24 cellular contexts compared by ENCODE assay signal in the genomic region with DNA sequence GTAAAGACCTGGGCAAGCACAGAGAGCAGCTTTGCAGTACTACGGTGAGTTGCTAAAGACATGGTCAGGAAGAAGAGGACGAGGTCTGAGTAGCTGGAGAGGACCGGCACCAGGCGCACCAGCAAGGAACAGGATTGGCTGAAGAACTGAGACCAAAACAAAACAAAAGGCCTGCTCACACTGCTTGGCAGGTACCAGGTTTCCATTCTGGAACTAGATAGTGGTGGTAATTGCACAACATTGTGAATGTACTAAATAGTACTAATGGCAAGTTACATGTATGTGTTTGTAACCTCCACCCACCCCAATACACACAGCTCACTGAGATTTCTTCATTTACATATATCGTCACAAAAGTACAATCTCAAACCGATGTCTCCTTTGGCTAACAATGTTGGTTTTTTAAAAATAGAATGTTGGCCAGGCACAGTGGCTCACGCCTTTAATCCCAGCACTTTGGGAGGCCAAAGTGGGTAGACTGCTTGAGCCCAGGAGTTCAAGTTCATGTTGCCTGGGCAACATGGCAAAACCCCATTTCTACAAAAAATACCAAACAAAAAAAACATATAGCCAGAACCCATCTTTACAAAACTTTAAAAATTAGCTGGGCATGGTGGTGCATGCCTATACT. TPM values are rescaled to one million over a fixed set of nuclear protein-coding genes. Genes with fewer than 3 reads are reported as not detected.
A peak's percentile ranks its signal among the peaks of the same experiment; 100 is the strongest.
DNase-seq lines count a peak whose midpoint lies in the region; ATAC-seq, FAIRE-seq and TF ChIP-seq lines count a peak whose summit lies in the region.
"Had no signal": no experiment of that assay in that cellular context is flagged by ENCODE, and none has a peak within 500 bp of the region (broad histone marks: within the 10 kb centered on the region; RNA-seq: fewer than 3 reads in every experiment).

No MANE protein-coding gene starts in this region.

- DNase-seq in H1 (ENCODE audit: low read depth in 1 of 2, low spot score in 2 of 2) (no peak), left cardiac atrium (no peak), psoas muscle (no peak), putamen (ENCODE audit: low spot score) (no peak)
- DNase-seq in natural killer cell treated with Interleukin-12 subunit alpha and Interleukin-12 subunit beta and Interleukin-15 and Interleukin-18, amount 100 ng/mL, for 72 hours (ENCODE audit: low spot score), result no peak
- no peak for DNase-seq in activated naive CD8-positive, alpha-beta T cell treated with anti-CD3 and anti-CD28 coated beads, Interleukin-2, amount 50 U/mL, for 24 hours
- DNase-seq: C1 segment of cervical spinal cord; CD4-positive, alpha-beta memory T cell; COR-L47; DMS53; H7; NCI-H1092; NCI-H1417 treated with DMSO at 0.1 percent for 48 hours; NCI-H1694 treated with DMSO at 0.1 percent for 48 hours; NCI-H2081; NCI-H2227 treated with DMSO at 0.1 percent for 48 hours; NCI-H69; RPMI8226; SHP77 treated with DMSO at 0.1 percent for 48 hours had no signal

- peak overlapping the region; percentile 55 for H3K4ac ChIP-seq in H1 (replicated peaks; ENCODE audit: insufficient read length, low read depth, low read length)

- 97% methylated on average over 7 of the region's 7 CpGs for WGBS in HUES64
- 90% methylated on average over 7 of the region's 7 CpGs; no CpG with 5 or more reads in 1 of the 2 experiments for WGBS in H1 (ENCODE audit: extremely low coverage in 1 of 2, insufficient coverage in 1 of 2, insufficient read length in 1 of 2, insufficient replicate concordance in 2 of 2, low coverage in 1 of 2, low lambda C conversion rate in 2 of 2, missing lambda C conversion rate in 1 of 2), 2 experiments
- 43 to 48% (median 45%) methylated on average over 7 of the region's 7 CpGs for WGBS in psoas muscle, 3 donors

- 0 out of 2 replicates have a peak overlapping the region, but pooled peaks have one; percentile 19 for H2AK5ac ChIP-seq in H1 (ENCODE audit: low read depth, low read length)

- H3K9ac ChIP-seq in HUES64 (ENCODE audit: low read depth, low read length) (no peak overlapping the region), H1 (replicated peaks in 1 of 4; ENCODE audit: extremely low read depth in 1 of 4, low read depth in 3 of 4, low read length in 3 of 4) (no peak overlapping the region)
- H3K9ac ChIP-seq: KMS-11 had no signal

- H4K8ac ChIP-seq in H1 (ENCODE audit: extremely low read depth, insufficient read depth, low read length), result no peak overlapping the region; the same call in 1 of the 2 replicates

- TF ChIP-seq CTCF in H1 (IDR thresholded peaks at IDR 0.05; ENCODE audit: control extremely low read depth in 1 of 3, insufficient read depth in 1 of 3, low read depth in 1 of 3, low read length in 3 of 3) (no peak), psoas muscle (IDR thresholded peaks at IDR 0.05) (no peak)

- no peaks in the 10 kb centered on the region for H3K4me1 Mint-ChIP-seq in natural killer cell treated with Interleukin-12 subunit alpha and Interleukin-12 subunit beta and Interleukin-15 and Interleukin-18, amount 100 ng/mL, for 72 hours (ENCODE audit: low read depth in 2 of 2)
- no peaks in the 10 kb centered on the region for H3K4me1 Mint-ChIP-seq in activated naive CD8-positive, alpha-beta T cell treated with anti-CD3 and anti-CD28 coated beads, Interleukin-2, amount 50 U/mL, for 24 hours
- H3K4me1 Mint-ChIP-seq: CD4-positive, alpha-beta memory T cell; IgD-negative memory B cell had no signal

- H3K27me3 Mint-ChIP-seq in natural killer cell treated with Interleukin-12 subunit alpha and Interleukin-12 subunit beta and Interleukin-15 and Interleukin-18, amount 100 ng/mL, for 72 hours, result no peaks in the 10 kb centered on the region
- no peaks in the 10 kb centered on the region for H3K27me3 Mint-ChIP-seq in activated naive CD8-positive, alpha-beta T cell treated with anti-CD3 and anti-CD28 coated beads, Interleukin-2, amount 50 U/mL, for 24 hours
- H3K27me3 Mint-ChIP-seq: CD4-positive, alpha-beta memory T cell; IgD-negative memory B cell had no signal

- no peak overlapping the region for H3K4me3 Mint-ChIP-seq in natural killer cell treated with Interleukin-12 subunit alpha and Interleukin-12 subunit beta and Interleukin-15 and Interleukin-18, amount 100 ng/mL, for 72 hours
- no peak overlapping the region for H3K4me3 Mint-ChIP-seq in activated naive CD8-positive, alpha-beta T cell treated with anti-CD3 and anti-CD28 coated beads, Interleukin-2, amount 50 U/mL, for 24 hours
- H3K4me3 Mint-ChIP-seq: CD4-positive, alpha-beta memory T cell; IgD-negative memory B cell had no signal

- H3K9me3 Mint-ChIP-seq in natural killer cell treated with Interleukin-12 subunit alpha and Interleukin-12 subunit beta and Interleukin-15 and Interleukin-18, amount 100 ng/mL, for 72 hours, result no peaks in the 10 kb centered on the region
- no peaks in the 10 kb centered on the region for H3K9me3 Mint-ChIP-seq in activated naive CD8-positive, alpha-beta T cell treated with anti-CD3 and anti-CD28 coated beads, Interleukin-2, amount 50 U/mL, for 24 hours
- H3K9me3 Mint-ChIP-seq: CD4-positive, alpha-beta memory T cell; IgD-negative memory B cell had no signal

- H3K27ac ChIP-seq in HUES64 (ENCODE audit: low read depth, low read length) (peak overlapping the region; percentile 46), H1 (ENCODE audit: low read depth, low read length) (no peak overlapping the region), psoas muscle (peak overlapping the region; percentile 58)
- H3K27ac ChIP-seq: KMS-11 had no signal

- H2BK15ac ChIP-seq in H1 (ENCODE audit: low read length), result no peak overlapping the region

- H3K23me2 ChIP-seq in H1 (ENCODE audit: low read depth, low read length), result no peaks in the 10 kb centered on the region

- H2BK5ac ChIP-seq in H1 (ENCODE audit: low read depth, low read length), result peak overlapping the region; percentile 26

- no peak for TF ChIP-seq POLR2A in H1 (IDR thresholded peaks at IDR 0.05; ENCODE audit: control extremely low read depth in 1 of 2, low read depth in 2 of 2, low read length in 2 of 2)

- H4K5ac ChIP-seq in H1 (ENCODE audit: insufficient read length, low read depth, low read length), result no peak overlapping the region

- no peak overlapping the region for H3K14ac ChIP-seq in H1 (ENCODE audit: insufficient read length)

- H3K4me2 ChIP-seq in H1 (ENCODE audit: insufficient read depth in 1 of 2, low read depth in 2 of 2, low read length in 2 of 2), result no peak overlapping the region
- H3K4me2 ChIP-seq: KMS-11 had no signal

- peak overlapping the region; percentile 14 for H4K91ac ChIP-seq in H1 (replicated peaks; ENCODE audit: insufficient read length, low read length)

- no peak for TF ChIP-seq RAD21 in H1 (IDR thresholded peaks at IDR 0.05 in 1 of 2, conservative IDR thresholded peaks at IDR 0.05 in 1 of 2; ENCODE audit: low read depth in 2 of 2, low read length in 2 of 2)

- no peak for TF ChIP-seq EP300 in H1 (IDR thresholded peaks at IDR 0.05; ENCODE audit: borderline replicate concordance in 1 of 2, low read depth in 2 of 2, low read length in 2 of 2)

- no peak overlapping the region for H2AFZ ChIP-seq in H1 (ENCODE audit: low read length)

- no peak overlapping the region for H3K56ac ChIP-seq in H1 (replicated peaks; ENCODE audit: insufficient read length, low read depth, low read length)

- H3K27me3 ChIP-seq in HUES64 (ENCODE audit: insufficient read depth, low read length) (no peaks in the 10 kb centered on the region), H1 (replicated peaks in 1 of 4; ENCODE audit: control insufficient read depth in 3 of 4, extremely low read depth in 1 of 4, insufficient read depth in 3 of 4, low read length in 3 of 4) (no peaks in the 10 kb centered on the region), psoas muscle (ENCODE audit: insufficient read depth in 3 of 3, low read length in 2 of 3) (no peaks in the 10 kb centered on the region)

- no peaks in the 10 kb centered on the region for H4K20me1 ChIP-seq in H1 (replicated peaks in 1 of 2; ENCODE audit: control insufficient read depth in 1 of 2, insufficient read depth in 2 of 2, low read length in 2 of 2)

- H3K4me1 ChIP-seq in HUES64 (ENCODE audit: insufficient read depth, low read length) (peaks cover 25% of the 10 kb centered on the region), H1 (replicated peaks in 1 of 4; ENCODE audit: control insufficient read depth in 3 of 4, insufficient read depth in 4 of 4, low read length in 3 of 4) (peaks cover 4 to 11% (median 6%) of the 10 kb centered on the region in 4 experiments; a peak in 5 of 7 replicates), psoas muscle (peaks cover 26% of the 10 kb centered on the region)

- 0 out of 2 replicates have a peak, but pooled peaks cover 2% of the 10 kb centered on the region for H3K79me1 ChIP-seq in H1 (ENCODE audit: low read depth, low read length)

- no peak overlapping the region for H3K23ac ChIP-seq in H1 (ENCODE audit: insufficient read length)

- no peak overlapping the region for H3K27ac Mint-ChIP-seq in natural killer cell treated with Interleukin-12 subunit alpha and Interleukin-12 subunit beta and Interleukin-15 and Interleukin-18, amount 100 ng/mL, for 72 hours
- H3K27ac Mint-ChIP-seq in activated naive CD8-positive, alpha-beta T cell treated with anti-CD3 and anti-CD28 coated beads, Interleukin-2, amount 50 U/mL, for 24 hours, result no peak overlapping the region

- CTCF ChIA-PET in H1 (lab: Charles Lee; ENCODE audit: partially characterized antibody), result interaction anchor here (1.2 kb wide), 1 partner anchor 15 kb away, joined by 3 read pairs; no protein-coding TSS in a partner anchor

- H3K4me3 ChIP-seq in HUES64 (ENCODE audit: low read length) (no peak overlapping the region), H1 (ENCODE audit: extremely low read depth in 1 of 4, insufficient read depth in 2 of 4, low read depth in 3 of 4, low read length in 4 of 4) (no peak overlapping the region), psoas muscle (no peak overlapping the region)

- H3K36me3 ChIP-seq in HUES64 (ENCODE audit: insufficient read depth, low read length), result peaks cover 91% of the 10 kb centered on the region
- H3K36me3 ChIP-seq in H1 (ENCODE audit: control insufficient read depth in 2 of 4, insufficient read depth in 4 of 4, low read length in 3 of 4), result peaks cover 44 to 82% (median 66%) of the 10 kb centered on the region in 4 experiments
- H3K36me3 ChIP-seq in psoas muscle (ENCODE audit: insufficient read depth in 1 of 2, low read depth in 1 of 2), result peaks cover 11 to 80% of the 10 kb centered on the region in 2 donors

- H3K18ac ChIP-seq in H1 (ENCODE audit: extremely low read depth, low read length), result no peak overlapping the region

- H2BK12ac ChIP-seq in H1 (ENCODE audit: low read depth, low read length), result peak overlapping the region; percentile 1; the same call in 1 of the 2 replicates

- intact Hi-C loops in left cardiac atrium (cut with DNase I) (no loop called here), psoas muscle (cut with DNase I) (no loop called here)

- no peak for FAIRE-seq in H1 (lab: Jason Lieb, UNC)
- FAIRE-seq: GM18507 had no signal

- H3K79me2 ChIP-seq in H1 (ENCODE audit: control insufficient read depth in 1 of 2, insufficient read depth in 2 of 2, low read length in 2 of 2), result 0 out of 4 replicates have a peak, but pooled peaks cover 0 to 4% of the 10 kb centered on the region in 2 experiments

- H3K36me3 Mint-ChIP-seq in natural killer cell treated with Interleukin-12 subunit alpha and Interleukin-12 subunit beta and Interleukin-15 and Interleukin-18, amount 100 ng/mL, for 72 hours, result peaks cover 35% of the 10 kb centered on the region
- H3K36me3 Mint-ChIP-seq in activated naive CD8-positive, alpha-beta T cell treated with anti-CD3 and anti-CD28 coated beads, Interleukin-2, amount 50 U/mL, for 24 hours (ENCODE audit: low read depth), result peaks cover 52% of the 10 kb centered on the region

- no peak overlapping the region for H2BK120ac ChIP-seq in H1 (replicated peaks; ENCODE audit: low read depth, low read length)

- POLR2A ChIA-PET in H1 (lab: Charles Lee; ENCODE audit: partially characterized antibody), result interaction anchor here (0.6 to 1.3 kb wide), 5 partner anchors 9 to 31 kb away, joined by 3 read pairs; no protein-coding TSS in a partner anchor

- peak overlapping the region; percentile 0; the same call in 1 of the 2 replicates for H2BK20ac ChIP-seq in H1 (ENCODE audit: low read length)

- no peaks in the 10 kb centered on the region for H3K9me3 ChIP-seq in HUES64 (ENCODE audit: insufficient read depth, low read depth, low read length)
- no peaks in the 10 kb centered on the region for H3K9me3 ChIP-seq in H1 (ENCODE audit: insufficient read depth in 2 of 2, low read depth in 1 of 2, low read length in 1 of 2)
- no peaks in the 10 kb centered on the region for H3K9me3 ChIP-seq in psoas muscle

- peak; percentile 38 to 49 for ATAC-seq in left cardiac atrium
- peak; percentile 66 to 79 (median 74) for ATAC-seq in psoas muscle
- no peak for ATAC-seq in GM19395 (IDR thresholded peaks at IDR 0.05; ENCODE audit: unreplicated experiment)
- no peak for ATAC-seq in natural killer cell treated with Interleukin-12 subunit alpha and Interleukin-12 subunit beta and Interleukin-15 and Interleukin-18, amount 100 ng/mL, for 72 hours
- ATAC-seq in activated naive CD8-positive, alpha-beta T cell treated with anti-CD3 and anti-CD28 coated beads, Interleukin-2, amount 50 U/mL, for 24 hours, result no peak

RNA-seq across cellular contexts. Expression of a gene that starts 32.5 kb away (rescaled TPM):
- polyA plus RNA-seq in HUES64 (2013, experiment 1 of 2), result 23.0 TPM
- 29.7 TPM for polyA plus RNA-seq in HUES64 (2013, experiment 2 of 2)
- 25.1 and 25.7 TPM in 2 replicates for total RNA-seq in H1 (2021; fragmentation: NEBNext Ultra II Directional; extraction: Animal tissue kit (Norgen Biotek cat#: 25700))
- 2.6 and 7.3 TPM in 2 replicates for polyA plus RNA-seq in H1 (2011; rRNA removed)
- 9.8 TPM for polyA plus RNA-seq in H1 (2011; cell fraction: cytosol; rRNA removed)
- 3.1 TPM for polyA plus RNA-seq in H1 (2011; cell fraction: nucleus; rRNA removed)
- 9.8 to 25.8 TPM (median 12.0 TPM) in 4 replicates for polyA plus RNA-seq in H1 (2012, experiment 1 of 2)
- 2.0 TPM for polyA plus RNA-seq in H1 (2012, experiment 2 of 2)
- polyA plus RNA-seq in H1 (2013, experiment 1 of 2), result 38.6 TPM
- 36.2 TPM for polyA plus RNA-seq in H1 (2013, experiment 2 of 2)
- polyA minus RNA-seq in H1 (2011; rRNA and poly(A)+ RNA removed), result 4.8 and 6.9 TPM in 2 replicates
- 6.2 TPM for polyA minus RNA-seq in H1 (2011; cell fraction: cytosol; rRNA and poly(A)+ RNA removed)
- 15.3 TPM for polyA minus RNA-seq in H1 (2011; cell fraction: nucleus; rRNA and poly(A)+ RNA removed)
- 10 to 100 TPM; 27.9 to 36.7 TPM for total RNA-seq in left cardiac atrium
- total RNA-seq in psoas muscle, result 10 to 100 TPM; 36.3 to 45.6 (median 40.8) TPM
- polyA plus RNA-seq in psoas muscle, result 10 to 100 TPM; 22.1 to 71.1 (median 28.8) TPM
- total RNA-seq in natural killer cell treated with Interleukin-12 subunit alpha and Interleukin-12 subunit beta and Interleukin-15 and Interleukin-18, amount 100 ng/mL, for 72 hours, result 10 to 100 TPM; 25.4 to 29.5 TPM

Comparison
In these comparisons a context has a peak if more than half of its experiments do, and no peak if none do; other contexts are left out.
1. ATAC-seq: peak in left cardiac atrium (2 of 2) and psoas muscle (4 of 4); none in GM19395 (single experiment), natural killer cell treated with Interleukin-12 subunit alpha and Interleukin-12 subunit beta and Interleukin-15 and Interleukin-18, amount 100 ng/mL, for 72 hours (0 of 2) and activated naive CD8-positive, alpha-beta T cell treated with anti-CD3 and anti-CD28 coated beads, Interleukin-2, amount 50 U/mL, for 24 hours (single experiment).